Comparison of ENCODE assay signal across 1 cellular context in genomic region chr15:64502537-64502936, GRCh38.
TF ChIP-seq lines count a peak whose summit lies in the region.

No MANE protein-coding gene starts in this region.

TF ChIP-seq in HepG2, 621 proteins besides CTCF, POLR2A, EP300 and RAD21 (continued from another document):
- no peak for TF ChIP-seq ZBTB37 (CRISPR knock-in tag; IDR thresholded peaks at IDR 0.05)
- no peak for TF ChIP-seq ZBTB8A (CRISPR knock-in tag; IDR thresholded peaks at IDR 0.05; ENCODE audit: borderline replicate concordance, low read depth)
- TF ChIP-seq MYNN (CRISPR knock-in tag; IDR thresholded peaks at IDR 0.05; ENCODE audit: low read depth): no peak
